Comparison of ENCODE assay signal across 8 cellular contexts in the genomic region with DNA sequence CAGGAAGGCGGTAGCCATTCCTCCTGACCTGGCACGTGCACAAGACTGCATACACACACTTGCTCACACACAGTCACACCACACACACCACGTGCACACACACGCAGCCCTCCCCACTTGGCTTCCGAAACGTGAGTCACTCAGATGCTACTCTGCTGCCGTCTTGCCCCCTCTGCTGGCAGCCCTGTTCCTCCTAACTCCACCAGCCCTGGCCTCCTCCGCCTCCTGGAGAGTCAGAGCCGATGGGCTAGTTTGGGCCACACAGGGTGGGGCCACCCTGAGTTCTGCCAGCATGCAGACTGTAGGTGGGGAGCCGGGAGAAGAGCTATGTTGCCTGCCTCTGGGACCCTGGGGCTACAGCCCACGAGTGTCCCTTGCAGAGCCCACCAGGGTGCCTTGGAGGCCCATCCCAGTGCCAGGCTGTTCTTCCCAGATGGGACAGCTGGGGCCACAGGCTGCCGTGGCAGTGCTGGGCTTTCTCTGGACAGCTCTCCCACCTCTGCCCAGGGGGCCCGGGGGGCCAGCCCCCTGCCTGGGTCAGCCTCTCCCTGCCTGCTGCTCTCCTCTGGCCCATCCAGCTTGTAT.
DNase-seq lines count a peak whose midpoint lies in the region; ATAC-seq and TF ChIP-seq lines count a peak whose summit lies in the region.

No MANE protein-coding gene starts in this region.

- H3K9me3 Mint-ChIP-seq in stimulated activated naive B cell treated with anti-CD40 and anti-IgM and Interleukin-4, amounts not matched to agents 10 μg/mL and 1 μg/mL and 100 μg/mL, for 72 hours, result peaks cover 0 to 5% of the 10 kb centered on the region in 2 donors
- no peaks in the 10 kb centered on the region for H3K9me3 Mint-ChIP-seq in T-helper 2 cell treated with Interferon-gamma antibody and Interleukin-4, amounts not matched to agents 5 μg/mL and 100 μg/mL, for 36 hours

- TF ChIP-seq CTCF in RWPE1 (conservative IDR thresholded peaks at IDR 0.05; ENCODE audit: low read depth), result no peak; the same call in 1 of the 2 replicates

- no peaks in the 10 kb centered on the region for H3K27me3 Mint-ChIP-seq in stimulated activated naive B cell treated with anti-CD40 and anti-IgM and Interleukin-4, amounts not matched to agents 10 μg/mL and 1 μg/mL and 100 μg/mL, for 72 hours
- no peaks in the 10 kb centered on the region for H3K27me3 Mint-ChIP-seq in T-helper 2 cell treated with Interferon-gamma antibody and Interleukin-4, amounts not matched to agents 5 μg/mL and 100 μg/mL, for 36 hours (ENCODE audit: low read depth)

- peak overlapping the region; percentile 14 for H3K27ac Mint-ChIP-seq in stimulated activated naive B cell treated with anti-CD40 and anti-IgM and Interleukin-4, amounts not matched to agents 10 μg/mL and 1 μg/mL and 100 μg/mL, for 72 hours
- no peak overlapping the region for H3K27ac Mint-ChIP-seq in T-helper 2 cell treated with Interferon-gamma antibody and Interleukin-4, amounts not matched to agents 5 μg/mL and 100 μg/mL, for 36 hours

- peak; percentile 17 for DNase-seq in SKM-1 treated with dmso at 0.1 percent for 144 hours (lab: John Stamatoyannopoulos, UW; ENCODE audit: unreplicated experiment)
- DNase-seq in SKM-1 (lab: John Stamatoyannopoulos, UW; ENCODE audit: unreplicated experiment), result no peak
- peak; percentile 80 for DNase-seq in RWPE1 (ENCODE audit: low spot score)
- peak; percentile 93 for DNase-seq in astrocyte of the hippocampus (ENCODE audit: low read depth, low spot score)
- peak; percentile 71 for DNase-seq in kidney tubule cell (ENCODE audit: low spot score)
- DNase-seq in stimulated activated naive B cell treated with anti-CD40 and anti-IgM and Interleukin-4, amounts not matched to agents 10 μg/mL and 1 μg/mL and 100 μg/mL, for 72 hours, result no peak
- no peak for DNase-seq in T-helper 2 cell treated with Interferon-gamma antibody and Interleukin-4, amounts not matched to agents 5 μg/mL and 100 μg/mL, for 36 hours (ENCODE audit: low spot score)
- DNase-seq in KG1 (lab: John Stamatoyannopoulos, UW), result no peak

- H3K36me3 Mint-ChIP-seq in stimulated activated naive B cell treated with anti-CD40 and anti-IgM and Interleukin-4, amounts not matched to agents 10 μg/mL and 1 μg/mL and 100 μg/mL, for 72 hours, result peaks cover 39 to 64% of the 10 kb centered on the region in 2 donors
- H3K36me3 Mint-ChIP-seq in T-helper 2 cell treated with Interferon-gamma antibody and Interleukin-4, amounts not matched to agents 5 μg/mL and 100 μg/mL, for 36 hours (ENCODE audit: low read depth), result peaks cover 44% of the 10 kb centered on the region

- no peak overlapping the region for H3K4me3 Mint-ChIP-seq in stimulated activated naive B cell treated with anti-CD40 and anti-IgM and Interleukin-4, amounts not matched to agents 10 μg/mL and 1 μg/mL and 100 μg/mL, for 72 hours
- H3K4me3 Mint-ChIP-seq in T-helper 2 cell treated with Interferon-gamma antibody and Interleukin-4, amounts not matched to agents 5 μg/mL and 100 μg/mL, for 36 hours, result no peak overlapping the region

- CTCF ChIA-PET in RWPE1 (lab: Yijun Ruan, JAX), result interaction anchor here (0.6 to 1.0 kb wide), 7 partner anchors 9 to 245 kb away, joined by 3 to 7 read pairs (median 4); no protein-coding TSS in a partner anchor

- peaks cover under 1 to 6% of the 10 kb centered on the region in 2 donors for H3K4me1 Mint-ChIP-seq in stimulated activated naive B cell treated with anti-CD40 and anti-IgM and Interleukin-4, amounts not matched to agents 10 μg/mL and 1 μg/mL and 100 μg/mL, for 72 hours
- H3K4me1 Mint-ChIP-seq in T-helper 2 cell treated with Interferon-gamma antibody and Interleukin-4, amounts not matched to agents 5 μg/mL and 100 μg/mL, for 36 hours (ENCODE audit: low read depth), result peaks cover 3% of the 10 kb centered on the region

- peak overlapping the region; percentile 62 for H3K27ac ChIP-seq in RWPE1

- POLR2A ChIA-PET in RWPE1 (lab: Yijun Ruan, JAX; ENCODE audit: low non-redundant PET), result interaction anchor here (0.6 kb wide), 1 partner anchor 12 kb away, joined by 3 read pairs; a partner anchor contains a TSS

- ATAC-seq in stimulated activated naive B cell treated with anti-CD40 and anti-IgM and Interleukin-4, amounts not matched to agents 10 μg/mL and 1 μg/mL and 100 μg/mL, for 72 hours (replicated peaks), result peak in 1 of 2 donors; percentile 29

Comparison
In these comparisons a context has a peak if more than half of its experiments do, and no peak if none do; other contexts are left out.
1. DNase-seq: peak in SKM-1 treated with dmso at 0.1 percent for 144 hours (single experiment), RWPE1 (single experiment), astrocyte of the hippocampus (single experiment) and kidney tubule cell (single experiment); none in SKM-1 (single experiment), stimulated activated naive B cell treated with anti-CD40 and anti-IgM and Interleukin-4, amounts not matched to agents 10 μg/mL and 1 μg/mL and 100 μg/mL, for 72 hours (single experiment), T-helper 2 cell treated with Interferon-gamma antibody and Interleukin-4, amounts not matched to agents 5 μg/mL and 100 μg/mL, for 36 hours (single experiment) and KG1 (single experiment).